In genomic region chr17:36198831-36199465, GRCh38 we compare ENCODE assay signal across 1 cellular context.
A peak's percentile ranks its signal among the peaks of the same experiment; 100 is the strongest.
TF ChIP-seq lines count a peak whose summit lies in the region.

No MANE protein-coding gene starts in this region.

TF ChIP-seq in GM12878, 131 proteins besides CTCF, POLR2A, EP300 and RAD21 (continued from another document):
- TF ChIP-seq ATF2 (IDR thresholded peaks at IDR 0.05; ENCODE audit: low read length) (peak; percentile 21; the same call in 1 of the 2 replicates), JUNB (IDR thresholded peaks at IDR 0.05) (0 out of 2 replicates have a peak, but pooled peaks have one; percentile 27), E2F8 (IDR thresholded peaks at IDR 0.05; ENCODE audit: low read depth, partially characterized antibody) (no peak), ATF7 (IDR thresholded peaks at IDR 0.05; ENCODE audit: low read depth) (peak; percentile 46; the same call in 1 of the 2 replicates), USF2 (IDR thresholded peaks at IDR 0.05; ENCODE audit: borderline replicate concordance, low read depth, low read length) (no peak), NFIC (IDR thresholded peaks at IDR 0.05; ENCODE audit: low read depth, low read length) (peak; percentile 44; the same call in 1 of the 2 replicates), YBX1 (IDR thresholded peaks at IDR 0.05) (no peak), EED (IDR thresholded peaks at IDR 0.05; ENCODE audit: low read depth) (0 out of 2 replicates have a peak, but pooled peaks have one; percentile 23)
TF ChIP-seq in GM12878: peak in this region for 6.
